28 cellular contexts compared by ENCODE assay signal in the genomic region with DNA sequence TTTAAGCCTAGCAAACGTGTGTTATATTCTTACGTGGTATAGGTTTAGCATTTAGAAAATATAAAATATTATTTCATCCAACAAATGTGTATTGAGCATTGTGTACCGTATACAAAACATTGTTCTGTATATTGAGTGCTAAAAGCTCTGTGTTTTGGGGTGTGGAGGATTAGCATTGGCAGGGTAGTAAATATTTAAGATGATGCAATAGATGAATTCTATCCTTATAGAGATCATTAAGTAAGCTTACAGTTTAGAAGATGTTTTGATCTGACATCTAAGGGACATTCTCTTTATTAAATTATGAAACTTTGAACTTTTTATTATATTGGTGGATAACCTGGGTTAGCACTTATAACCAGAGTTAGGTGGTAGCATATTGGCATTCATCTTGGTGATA.
"Had no signal": no experiment of that assay in that cellular context is flagged by ENCODE, and none has a peak within 500 bp of the region (broad histone marks: within the 10 kb centered on the region; RNA-seq: fewer than 3 reads in every experiment).

No MANE protein-coding gene starts in this region.

- H3K27ac ChIP-seq: colonic mucosa, epithelial cell of prostate, esophagus squamous epithelium, gastrocnemius medialis, heart right ventricle, left lung, lower lobe of right lung had no signal

- H3K27me3 ChIP-seq: colonic mucosa, esophagus squamous epithelium, gastrocnemius medialis, heart right ventricle, left lung had no signal

- H3K36me3 ChIP-seq: colonic mucosa, esophagus squamous epithelium, gastrocnemius medialis, left lung had no signal

- ATAC-seq: effector memory CD8-positive, alpha-beta T cell; esophagus mucosa; gastrocnemius medialis; heart right ventricle; left cardiac atrium; left lung; left ventricle myocardium superior; lower lobe of right lung; mucosa of descending colon had no signal

- H3K9me3 ChIP-seq: colonic mucosa, esophagus squamous epithelium, gastrocnemius medialis, left lung, lower lobe of right lung, mucosa of descending colon had no signal

- H3K9me3 Mint-ChIP-seq: dendritic cell treated with granulocyte-macrophage colony-stimulating factor and Interleukin-4, amounts not matched to agents 40 ng/mL and 50 ng/mL, for 4 days; effector memory CD8-positive, alpha-beta T cell had no signal

- H3K27ac Mint-ChIP-seq: dendritic cell treated with granulocyte-macrophage colony-stimulating factor and Interleukin-4, amounts not matched to agents 40 ng/mL and 50 ng/mL, for 4 days; effector memory CD8-positive, alpha-beta T cell; endodermal cell; mesothelial cell of epicardium; naive B cell had no signal

- H3K4me3 Mint-ChIP-seq: dendritic cell treated with granulocyte-macrophage colony-stimulating factor and Interleukin-4, amounts not matched to agents 40 ng/mL and 50 ng/mL, for 4 days; effector memory CD8-positive, alpha-beta T cell; endodermal cell; mesothelial cell of epicardium; naive B cell had no signal

- DNase-seq: colonic mucosa; cortex of kidney; effector CD8-positive, alpha-beta T cell; effector memory CD8-positive, alpha-beta T cell; endodermal cell; erythroblast; esophagus squamous epithelium; foreskin fibroblast; foreskin melanocyte; gastrocnemius medialis; glutamatergic neuron; head of caudate nucleus; heart right ventricle; hippocampal formation; left cardiac atrium; left lung; left ventricle myocardium superior; lower lobe of right lung; mesenchymal stem cell; mucosa of descending colon; naive B cell had no signal

- H3K4me3 ChIP-seq: colonic mucosa, esophagus squamous epithelium, gastrocnemius medialis, heart right ventricle, left lung, lower lobe of right lung, mucosa of descending colon had no signal

- FAIRE-seq: endometrium, islet of Langerhans, keratinocyte had no signal

- H3K4me1 ChIP-seq: colonic mucosa had no signal

- H3K27me3 Mint-ChIP-seq: dendritic cell treated with granulocyte-macrophage colony-stimulating factor and Interleukin-4, amounts not matched to agents 40 ng/mL and 50 ng/mL, for 4 days; effector memory CD8-positive, alpha-beta T cell; naive B cell had no signal
